ENCODE assay signal across 11 cellular contexts in genomic region chr1:16707130-16707893, GRCh38. TPM values are rescaled to one million over a fixed set of nuclear protein-coding genes. Genes with fewer than 3 reads are reported as not detected.
DNase-seq lines count a peak whose midpoint lies in the region; ATAC-seq and TF ChIP-seq lines count a peak whose summit lies in the region.
"Not testable (repeated sequence)": the region's sequence is repeated elsewhere in the genome, so short reads cannot be mapped to it uniquely, and the experiment has no call there.
"Had no signal": no experiment of that assay in that cellular context is flagged by ENCODE, and none has a peak within 500 bp of the region (broad histone marks: within the 10 kb centered on the region; RNA-seq: fewer than 3 reads in every experiment).

No MANE protein-coding gene starts in this region.

- not testable (repeated sequence) for DNase-seq in HCT116 (ENCODE audit: low read depth, low spot score); effector memory CD8-positive, alpha-beta T cell; hepatocyte (ENCODE audit: low spot score); sigmoid colon
- DNase-seq in PC-9: peak in 1 of 2 experiments; percentile 44
- peak; percentile 39 for DNase-seq in activated T-cell treated with anti-CD3 and anti-CD28 coated beads, Interleukin-2, amount 50 U/mL, for 1 hour
- DNase-seq in mesenteric fat pad (ENCODE audit: low spot score): peak; percentile 81

- not testable (repeated sequence) for H3K36me3 Mint-ChIP-seq in effector memory CD8-positive, alpha-beta T cell (ENCODE audit: insufficient read depth)

- not testable (repeated sequence) for H3K9me3 ChIP-seq in HCT116 (ENCODE audit: control insufficient read depth in 1 of 2, insufficient read depth in 1 of 2, low read depth in 1 of 2, low read length in 2 of 2); PC-9 (ENCODE audit: insufficient read depth, low read depth); hepatocyte (ENCODE audit: low read depth); sigmoid colon

- BruUV-seq in HCT116 (replicated peaks; lab: Mats Ljungman, UMichigan); PC-9 (replicated peaks; lab: Mats Ljungman, UMichigan): not testable (repeated sequence)

- peak overlapping the region; percentile 50 for H3K4me2 ChIP-seq in HCT116 (ENCODE audit: low read length)
- 0 out of 2 replicates have a peak overlapping the region, but pooled peaks have one; percentile 31 for H3K4me2 ChIP-seq in PC-9
- H3K4me2 ChIP-seq in hepatocyte: peak overlapping the region; percentile 66

- RAD21 ChIA-PET in HCT116 (lab: Charles Lee; ENCODE audit: low non-redundant PET in 1 of 2, low total read pairs in 2 of 2, uncharacterized antibody in 2 of 2, unreplicated experiment in 2 of 2): interaction anchor here in 1 of 2 experiments (1.6 kb wide), 1 partner anchor 86 kb away, joined by 7 read pairs; no protein-coding TSS in a partner anchor

- not testable (repeated sequence) for H3K27me3 Mint-ChIP-seq in effector memory CD8-positive, alpha-beta T cell

- POLR2A ChIA-PET in HCT116 (lab: Charles Lee): interaction anchor here (1.0 to 1.8 kb wide), 4 partner anchors 11 to 198 kb away, joined by 3 to 9 read pairs (median 7); no protein-coding TSS in a partner anchor
- POLR2A ChIA-PET in PC-9 (lab: Charles Lee; ENCODE audit: unreplicated experiment): interaction anchor here (0.6 to 0.7 kb wide), 2 partner anchors 8 to 847 kb away, joined by 9 to 15 read pairs; no protein-coding TSS in a partner anchor

- H4K20me1 ChIP-seq in HCT116 (ENCODE audit: insufficient read depth); PC-9 (ENCODE audit: insufficient read depth); hepatocyte (ENCODE audit: insufficient read depth, poor library complexity, severe bottlenecking): not testable (repeated sequence)

- no CpG with 5 or more reads among the region's 78 CpGs for WGBS in hepatocyte (ENCODE audit: low lambda C conversion rate, missing lambda C conversion rate)
- 11 to 24% methylated on average over 30 to 50 of the region's 78 CpGs for WGBS in sigmoid colon, 2 donors

- TF ChIP-seq EP300 in sigmoid colon (IDR thresholded peaks at IDR 0.05): not testable (repeated sequence)

- CTCF ChIA-PET in HCT116 (lab: Charles Lee): interaction anchor here (0.6 to 3.0 kb wide), 12 partner anchors 9 to 490 kb away, joined by 3 to 48 read pairs (median 4); no protein-coding TSS in a partner anchor
- CTCF ChIA-PET in PC-9 (lab: Charles Lee): interaction anchor here (0.6 to 1.1 kb wide), 6 partner anchors 9 to 764 kb away, joined by 3 to 4 read pairs (median 4); no protein-coding TSS in a partner anchor

- TF ChIP-seq POLR2A in HCT116 (IDR thresholded peaks at IDR 0.05; ENCODE audit: borderline replicate concordance, extremely low read depth, insufficient read depth, insufficient read length); sigmoid colon (IDR thresholded peaks at IDR 0.05): not testable (repeated sequence)

- peak overlapping the region; percentile 30; the same call in 1 of the 2 replicates for H3K9ac ChIP-seq in HCT116 (ENCODE audit: low read length)

- H3K79me2 ChIP-seq in HCT116 (ENCODE audit: insufficient read depth, low read length); PC-9 (ENCODE audit: low read depth); hepatocyte: not testable (repeated sequence)

- H3K9me2 ChIP-seq in HCT116 (ENCODE audit: insufficient read depth); PC-9 (ENCODE audit: insufficient read depth); hepatocyte (replicated peaks; ENCODE audit: insufficient read depth): not testable (repeated sequence)

- TF ChIP-seq RAD21 in HCT116 (IDR thresholded peaks at IDR 0.05; ENCODE audit: low read depth): not testable (repeated sequence)

- not testable (repeated sequence) for H3K4me1 Mint-ChIP-seq in effector memory CD8-positive, alpha-beta T cell (ENCODE audit: low read depth in 2 of 2)

- H2AFZ ChIP-seq in HCT116 (ENCODE audit: low read depth, low read length, poor library complexity, severe bottlenecking); PC-9; hepatocyte: not testable (repeated sequence)

- H3K27ac ChIP-seq in HCT116 (ENCODE audit: low read depth, low read length); PC-9; hepatocyte; sigmoid colon: not testable (repeated sequence)

- not testable (repeated sequence) for H3K27ac Mint-ChIP-seq in effector memory CD8-positive, alpha-beta T cell

- ATAC-seq in HCT116: peak; percentile 74
- ATAC-seq in effector memory CD8-positive, alpha-beta T cell (replicated peaks): peak; percentile 34

- not testable (repeated sequence) for H3K4me1 ChIP-seq in HCT116 (ENCODE audit: control insufficient read depth in 1 of 2, insufficient read depth in 2 of 2, low read length in 2 of 2); PC-9 (replicated peaks; ENCODE audit: insufficient read depth); hepatocyte (ENCODE audit: insufficient read depth); sigmoid colon

- not testable (repeated sequence) for H3F3A ChIP-seq in PC-9 (ENCODE audit: insufficient read depth, low read depth)

- H3K27me3 ChIP-seq in HCT116 (ENCODE audit: insufficient read depth, low read length); PC-9 (ENCODE audit: insufficient read depth, low read depth); hepatocyte: not testable (repeated sequence)
- peaks cover 0 to 11% (median 9%) of the 10 kb centered on the region in 3 donors for H3K27me3 ChIP-seq in sigmoid colon

- H3K4me3 ChIP-seq in HCT116 (replicated peaks in 1 of 2; ENCODE audit: low read depth in 1 of 2, low read length in 2 of 2) (peak overlapping the region; percentile 27 to 42; a peak in 2 of 4 replicates), PC-9 (peak overlapping the region; percentile 39; the same call in 1 of the 2 replicates), sigmoid colon (peak overlapping the region in 3 of 4 donors; percentile 32 to 34 (median 34))
- H3K4me3 ChIP-seq in hepatocyte: not testable (repeated sequence)

- not testable (repeated sequence) for H3K36me3 ChIP-seq in HCT116 (ENCODE audit: control insufficient read depth in 1 of 2, insufficient read depth in 2 of 2, low read length in 2 of 2); PC-9 (ENCODE audit: low read depth); hepatocyte (replicated peaks; ENCODE audit: insufficient read depth, low read depth); sigmoid colon

- not testable (repeated sequence) for H3K9me3 Mint-ChIP-seq in effector memory CD8-positive, alpha-beta T cell

- intact Hi-C loops in HCT116 (cut with micrococcal nuclease); PC-9 (cut with micrococcal nuclease; ENCODE audit: unreplicated experiment); sigmoid colon (cut with DNase I): not testable (repeated sequence)

- not testable (repeated sequence) for H3K4me3 Mint-ChIP-seq in effector memory CD8-positive, alpha-beta T cell

- TF ChIP-seq CTCF in HCT116 (IDR thresholded peaks at IDR 0.05 in 2 of 3, conservative IDR thresholded peaks at IDR 0.05 in 1 of 3; ENCODE audit: borderline replicate concordance in 1 of 3, insufficient read depth in 1 of 3, low read depth in 2 of 3, low read length in 2 of 3); PC-9 (conservative IDR thresholded peaks at IDR 0.05); hepatocyte (IDR thresholded peaks at IDR 0.05; ENCODE audit: poor library complexity): not testable (repeated sequence)
- peak in 1 of 4 experiments; percentile 51 for TF ChIP-seq CTCF in sigmoid colon (IDR thresholded peaks at IDR 0.05)

RNA-seq across cellular contexts. Expression of gene RNU1-4, which starts 33.0 kb away (rescaled TPM):
- 1,685 TPM for total RNA-seq in HCT116 (2021; ENCODE audit: unreplicated experiment)
- 8.8 and 29.6 TPM in 2 replicates for polyA plus RNA-seq in HCT116 (2012)
- total RNA-seq in PC-9 (2021): 1,333 and 3,235 TPM in 2 replicates
- under 0.01 TPM in 2 replicates for total RNA-seq in hepatocyte
- not detected in 2 replicates for polyA plus RNA-seq in hepatocyte
- total RNA-seq in mesenteric fat pad: 6,165 TPM
- under 1 TPM; under 0.01 TPM for total RNA-seq in sigmoid colon
- polyA plus RNA-seq in sigmoid colon: not detected
- polyA plus RNA-seq: esophagus, mammary epithelial cell, neural cell, thymus had no signal

RNA-seq across cellular contexts. Expression of gene RNU1-3, which starts 40.6 kb away (rescaled TPM):
- 1,685 TPM for total RNA-seq in HCT116 (2021; ENCODE audit: unreplicated experiment)
- 8.8 and 29.6 TPM in 2 replicates for polyA plus RNA-seq in HCT116 (2012)
- total RNA-seq in PC-9 (2021): 1,333 and 3,235 TPM in 2 replicates
- total RNA-seq in hepatocyte: under 0.01 TPM in 2 replicates
- not detected in 2 replicates for polyA plus RNA-seq in hepatocyte
- 6,165 TPM for total RNA-seq in mesenteric fat pad
- total RNA-seq in sigmoid colon: under 1 TPM; under 0.01 TPM
- polyA plus RNA-seq in sigmoid colon: not detected
- polyA plus RNA-seq: esophagus, mammary epithelial cell, neural cell, thymus had no signal

Comparison
In these comparisons a context has a peak if more than half of its experiments do, and no peak if none do; other contexts are left out.
1. RNA of gene RNU1-4, which starts 33.0 kb away (total RNA-seq): 6,165 TPM in mesenteric fat pad (single experiment), 1,685 TPM in HCT116 (single experiment) and 1,333 to 3,235 TPM in PC-9; under 0.01 TPM in hepatocyte and under 0.01 TPM in sigmoid colon; every median in the first group is over 1,000 times any median in the second.
2. RNA of gene RNU1-3, which starts 40.6 kb away (total RNA-seq): 6,165 TPM in mesenteric fat pad (single experiment), 1,685 TPM in HCT116 (single experiment) and 1,333 to 3,235 TPM in PC-9; under 0.01 TPM in hepatocyte and under 0.01 TPM in sigmoid colon; every median in the first group is over 1,000 times any median in the second.
3. Peak in every context shown above with its lines, with median percentiles within 50 percentile points of each other: H3K4me2 ChIP-seq.